14 cellular contexts compared by ENCODE assay signal in genomic region chr6:4809999-4810918, GRCh38. TPM values are rescaled to one million over a fixed set of nuclear protein-coding genes. Genes with fewer than 3 reads are reported as not detected.
DNase-seq lines count a peak whose midpoint lies in the region; FAIRE-seq and TF ChIP-seq lines count a peak whose summit lies in the region.
"Had no signal": no experiment of that assay in that cellular context is flagged by ENCODE, and none has a peak within 500 bp of the region (broad histone marks: within the 10 kb centered on the region; RNA-seq: fewer than 3 reads in every experiment).

No MANE protein-coding gene starts in this region.

- CTCF ChIA-PET in MCF 10A (lab: Yijun Ruan, JAX), result interaction anchor here (0.9 to 1.0 kb wide), 2 partner anchors 20 to 38 kb away, joined by 3 read pairs; no protein-coding TSS in a partner anchor

- no peaks in the 10 kb centered on the region for H3K9me3 ChIP-seq in breast epithelium

- H3K36me3 Mint-ChIP-seq in MCF 10A (ENCODE audit: insufficient read depth, unreplicated experiment), result no peaks in the 10 kb centered on the region
- H3K36me3 Mint-ChIP-seq in activated naive CD8-positive, alpha-beta T cell, result peaks cover 7% of the 10 kb centered on the region

- POLR2A ChIA-PET in MCF 10A (lab: Yijun Ruan, JAX), result interaction anchor here (1.2 to 1.5 kb wide), 2 partner anchors 16 to 33 kb away, joined by 3 to 6 read pairs; partner anchors contain the start of gene CDYL

- H3K9me3 Mint-ChIP-seq in MCF 10A (ENCODE audit: unreplicated experiment), result no peaks in the 10 kb centered on the region
- peaks cover 11% of the 10 kb centered on the region for H3K9me3 Mint-ChIP-seq in activated naive CD8-positive, alpha-beta T cell (ENCODE audit: low read depth)

- intact Hi-C loops in MCF 10A (cut with micrococcal nuclease) (loop anchor here (10.0 kb wide), 1 partner anchor 125 kb away; no protein-coding TSS in a partner anchor), breast epithelium (cut with DNase I; ENCODE audit: low total_unique reads) (no loop called here)

- peak overlapping the region; percentile 40 for H3K27ac Mint-ChIP-seq in MCF 10A (ENCODE audit: low read depth, unreplicated experiment)
- peak overlapping the region; percentile 69 for H3K27ac Mint-ChIP-seq in activated naive CD8-positive, alpha-beta T cell
- H3K27ac Mint-ChIP-seq: activated CD4-positive, alpha-beta memory T cell treated with anti-CD3 and anti-CD28 coated beads, Interleukin-2, amount 10 ng/mL, durations not matched to agents 7 days and 5 days; brain; stimulated activated memory B cell treated with anti-CD40 and anti-IgM and Interleukin-4, amounts not matched to agents 10 μg/mL and 1 μg/mL and 100 μg/mL, for 72 hours had no signal

- H3K27ac ChIP-seq in breast epithelium, result no peak overlapping the region
- H3K27ac ChIP-seq: BLaER1 treated with 17β-estradiol and CSF1 and Interleukin-3, amounts not matched to agents 10 nM and 100 nM; heart right ventricle; SJCRH30 had no signal

- DNase-seq in MCF 10A (ENCODE audit: unreplicated experiment), result peak; percentile 51
- DNase-seq in breast epithelium (ENCODE audit: low spot score in 2 of 2), result no peak
- peak; percentile 47 for DNase-seq in glomerular endothelial cell (ENCODE audit: extremely low read depth, low read depth, low spot score)
- DNase-seq in urothelium cell line (ENCODE audit: low spot score), result no peak
- DNase-seq in NCI-H82 treated with DMSO at 0.1 percent for 48 hours (lab: John Stamatoyannopoulos, UW; ENCODE audit: unreplicated experiment), result no peak
- DNase-seq in Kasumi-1 (lab: John Stamatoyannopoulos, UW), result no peak
- no peak for DNase-seq in foreskin melanocyte
- DNase-seq: activated CD4-positive, alpha-beta memory T cell treated with anti-CD3 and anti-CD28 coated beads, Interleukin-2, amount 10 ng/mL, durations not matched to agents 7 days and 5 days; heart right ventricle; SJCRH30 had no signal

- H3K36me3 ChIP-seq in breast epithelium, result no peaks in the 10 kb centered on the region
- H3K36me3 ChIP-seq: heart right ventricle, SJCRH30 had no signal

- H3K4me1 ChIP-seq in breast epithelium, result no peaks in the 10 kb centered on the region
- H3K4me1 ChIP-seq: SJCRH30 had no signal

- H3K4me3 ChIP-seq in breast epithelium, result no peak overlapping the region
- H3K4me3 ChIP-seq: BLaER1 treated with 17β-estradiol and CSF1 and Interleukin-3, amounts not matched to agents 10 nM and 100 nM; heart right ventricle; SJCRH30 had no signal

- TF ChIP-seq POLR2A in breast epithelium (IDR thresholded peaks at IDR 0.05), result no peak

- TF ChIP-seq CTCF in MCF 10A (IDR thresholded peaks at IDR 0.05; ENCODE audit: unreplicated experiment) (no peak), breast epithelium (IDR thresholded peaks at IDR 0.05) (no peak)

- H3K27me3 ChIP-seq in breast epithelium, result no peaks in the 10 kb centered on the region
- H3K27me3 ChIP-seq: BLaER1 treated with 17β-estradiol and CSF1 and Interleukin-3, amounts not matched to agents 10 nM and 100 nM; heart right ventricle; SJCRH30 had no signal

- peaks cover 33% of the 10 kb centered on the region for H3K4me1 Mint-ChIP-seq in MCF 10A (ENCODE audit: insufficient read depth, unreplicated experiment)
- H3K4me1 Mint-ChIP-seq in activated naive CD8-positive, alpha-beta T cell (ENCODE audit: low read depth), result peaks cover 88% of the 10 kb centered on the region

- no TSS peak for BruUV-seq in MCF 10A (replicated peaks; lab: Mats Ljungman, UMichigan)

- no peak overlapping the region for H3K4me3 Mint-ChIP-seq in MCF 10A (ENCODE audit: unreplicated experiment)
- peak overlapping the region; percentile 58 for H3K4me3 Mint-ChIP-seq in activated naive CD8-positive, alpha-beta T cell
- H3K4me3 Mint-ChIP-seq: activated CD4-positive, alpha-beta memory T cell treated with anti-CD3 and anti-CD28 coated beads, Interleukin-2, amount 10 ng/mL, durations not matched to agents 7 days and 5 days; brain; stimulated activated memory B cell treated with anti-CD40 and anti-IgM and Interleukin-4, amounts not matched to agents 10 μg/mL and 1 μg/mL and 100 μg/mL, for 72 hours had no signal

- H3K27me3 Mint-ChIP-seq in MCF 10A (ENCODE audit: insufficient read depth, unreplicated experiment), result no peaks in the 10 kb centered on the region
- H3K27me3 Mint-ChIP-seq in activated naive CD8-positive, alpha-beta T cell, result no peaks in the 10 kb centered on the region
- H3K27me3 Mint-ChIP-seq: activated CD4-positive, alpha-beta memory T cell treated with anti-CD3 and anti-CD28 coated beads, Interleukin-2, amount 10 ng/mL, durations not matched to agents 7 days and 5 days; brain; stimulated activated memory B cell treated with anti-CD40 and anti-IgM and Interleukin-4, amounts not matched to agents 10 μg/mL and 1 μg/mL and 100 μg/mL, for 72 hours had no signal

- no peak for FAIRE-seq in urothelium cell line (lab: Jason Lieb, UNC)

RNA-seq across cellular contexts. Expression of gene CDYL, which starts 34.1 kb away (rescaled TPM):
- total RNA-seq in MCF 10A (2022) (48.9 and 56.8 TPM in 2 replicates), breast epithelium (10 to 100 TPM; 32.9 to 58.0 (median 40.0) TPM), glomerular endothelial cell (23.3 and 28.9 TPM in 2 replicates)

Comparison
In these comparisons a context has a peak if more than half of its experiments do, and no peak if none do; other contexts are left out.
1. DNase-seq: peak in MCF 10A (single experiment) and glomerular endothelial cell (single experiment); none in breast epithelium (0 of 2), urothelium cell line (single experiment), NCI-H82 treated with DMSO at 0.1 percent for 48 hours (single experiment), Kasumi-1 (0 of 2) and foreskin melanocyte (single experiment).